Comparison of ENCODE assay signal across 7 cellular contexts in the genomic region with DNA sequence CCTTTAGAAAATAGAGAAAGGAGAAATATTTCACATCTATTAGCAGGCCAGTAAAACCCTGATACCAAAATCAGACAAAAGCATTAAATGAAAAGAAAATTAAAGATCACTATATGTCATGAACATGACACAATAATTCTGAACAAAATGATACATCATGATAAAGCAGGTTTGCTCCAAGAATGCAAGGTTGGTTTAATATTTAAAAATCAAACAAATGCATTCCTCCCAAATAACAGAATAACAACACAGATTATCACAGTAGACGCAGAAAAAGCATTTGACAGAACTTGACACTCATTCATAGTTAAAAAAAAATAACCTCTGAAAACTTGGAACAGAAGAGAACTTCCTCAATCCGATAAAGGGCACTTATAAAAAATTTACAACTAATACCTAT.
"Had no signal": no experiment of that assay in that cellular context is flagged by ENCODE, and none has a peak within 500 bp of the region (broad histone marks: within the 10 kb centered on the region; RNA-seq: fewer than 3 reads in every experiment).

No MANE protein-coding gene starts in this region.

- H3K9ac ChIP-seq: KMS-11 had no signal

- ATAC-seq: HepG2 had no signal

- H3K27ac ChIP-seq: HL-60, KMS-11 had no signal

- DNase-seq: IMR-90, KBM-7, KG1 had no signal

- FAIRE-seq: HepG2, HTR-8/SVneo had no signal

- H3K4me2 ChIP-seq: KMS-11 had no signal
